Comparison of ENCODE assay signal across 28 cellular contexts in genomic region chr17:66313325-66313724, GRCh38. TPM values are rescaled to one million over a fixed set of nuclear protein-coding genes. Genes with fewer than 3 reads are reported as not detected.
DNase-seq lines count a peak whose midpoint lies in the region; ATAC-seq and TF ChIP-seq lines count a peak whose summit lies in the region.
"Had no signal": no experiment of that assay in that cellular context is flagged by ENCODE, and none has a peak within 500 bp of the region (broad histone marks: within the 10 kb centered on the region; RNA-seq: fewer than 3 reads in every experiment).

No MANE protein-coding gene starts in this region.

- no peak overlapping the region for H3K27ac ChIP-seq in upper lobe of left lung
- H3K27ac ChIP-seq: 22Rv1, suprapubic skin had no signal

- no peaks in the 10 kb centered on the region for H3K9me3 ChIP-seq in upper lobe of left lung
- H3K9me3 ChIP-seq: suprapubic skin had no signal

- TF ChIP-seq POLR2A in upper lobe of left lung (IDR thresholded peaks at IDR 0.05): no peak

- H3K4me3 ChIP-seq in upper lobe of left lung: no peak overlapping the region
- H3K4me3 ChIP-seq: K562, lung, suprapubic skin had no signal

- H3K27ac Mint-ChIP-seq in T-helper 1 cell treated with Interleukin-12 subunit alpha and Interleukin-12 subunit beta and Interleukin-4 antibody, amounts not matched to agents 30 μg/mL and 1 μg/mL, for 36 hours: peak overlapping the region; percentile 17
- H3K27ac Mint-ChIP-seq in stimulated activated naive CD8-positive, alpha-beta T cell treated with anti-CD3 and anti-CD28 coated beads, Interleukin-15, Interleukin-2, amounts not matched to agents 100 ng/mL and 50 ng/mL, for 24 hours: peak overlapping the region; percentile 98
- H3K27ac Mint-ChIP-seq in activated naive CD8-positive, alpha-beta T cell treated with anti-CD3 and anti-CD28 coated beads, Interleukin-2, amount 10 ng/mL, durations not matched to agents 7 days and 5 days: peak overlapping the region; percentile 78
- H3K27ac Mint-ChIP-seq: effector memory CD8-positive, alpha-beta T cell; nephron had no signal

- no peaks in the 10 kb centered on the region for H3K36me3 ChIP-seq in upper lobe of left lung
- H3K36me3 ChIP-seq: suprapubic skin had no signal

- H3K27me3 ChIP-seq in upper lobe of left lung: no peaks in the 10 kb centered on the region
- H3K27me3 ChIP-seq: suprapubic skin had no signal

- peaks cover 4% of the 10 kb centered on the region for H3K9me3 Mint-ChIP-seq in T-helper 1 cell treated with Interleukin-12 subunit alpha and Interleukin-12 subunit beta and Interleukin-4 antibody, amounts not matched to agents 30 μg/mL and 1 μg/mL, for 36 hours
- H3K9me3 Mint-ChIP-seq in stimulated activated naive CD8-positive, alpha-beta T cell treated with anti-CD3 and anti-CD28 coated beads, Interleukin-15, Interleukin-2, amounts not matched to agents 100 ng/mL and 50 ng/mL, for 24 hours: no peaks in the 10 kb centered on the region
- H3K9me3 Mint-ChIP-seq in activated naive CD8-positive, alpha-beta T cell treated with anti-CD3 and anti-CD28 coated beads, Interleukin-2, amount 10 ng/mL, durations not matched to agents 7 days and 5 days: peaks cover under 1% of the 10 kb centered on the region
- H3K9me3 Mint-ChIP-seq: CD8-positive, alpha-beta memory T cell; effector memory CD8-positive, alpha-beta T cell; nephron had no signal

- H3K4me3 Mint-ChIP-seq in T-helper 1 cell treated with Interleukin-12 subunit alpha and Interleukin-12 subunit beta and Interleukin-4 antibody, amounts not matched to agents 30 μg/mL and 1 μg/mL, for 36 hours: no peak overlapping the region
- H3K4me3 Mint-ChIP-seq in stimulated activated naive CD8-positive, alpha-beta T cell treated with anti-CD3 and anti-CD28 coated beads, Interleukin-15, Interleukin-2, amounts not matched to agents 100 ng/mL and 50 ng/mL, for 24 hours: peak overlapping the region; percentile 51
- no peak overlapping the region for H3K4me3 Mint-ChIP-seq in activated naive CD8-positive, alpha-beta T cell treated with anti-CD3 and anti-CD28 coated beads, Interleukin-2, amount 10 ng/mL, durations not matched to agents 7 days and 5 days
- H3K4me3 Mint-ChIP-seq: CD8-positive, alpha-beta memory T cell; effector memory CD8-positive, alpha-beta T cell; nephron had no signal

- no peak for TF ChIP-seq EP300 in upper lobe of left lung (IDR thresholded peaks at IDR 0.05)

- POLR2A ChIA-PET in activated naive CD8-positive, alpha-beta T cell treated with anti-CD3 and anti-CD28 coated beads, Interleukin-2, amount 10 ng/mL, durations not matched to agents 7 days and 5 days (lab: Charles Lee): interaction anchor here (1.1 to 1.6 kb wide), 2 partner anchors 9 to 18 kb away, joined by 3 read pairs; no protein-coding TSS in a partner anchor

- H3K27me3 Mint-ChIP-seq in T-helper 1 cell treated with Interleukin-12 subunit alpha and Interleukin-12 subunit beta and Interleukin-4 antibody, amounts not matched to agents 30 μg/mL and 1 μg/mL, for 36 hours (ENCODE audit: low read depth): no peaks in the 10 kb centered on the region
- H3K27me3 Mint-ChIP-seq in stimulated activated naive CD8-positive, alpha-beta T cell treated with anti-CD3 and anti-CD28 coated beads, Interleukin-15, Interleukin-2, amounts not matched to agents 100 ng/mL and 50 ng/mL, for 24 hours: no peaks in the 10 kb centered on the region
- no peaks in the 10 kb centered on the region for H3K27me3 Mint-ChIP-seq in activated naive CD8-positive, alpha-beta T cell treated with anti-CD3 and anti-CD28 coated beads, Interleukin-2, amount 10 ng/mL, durations not matched to agents 7 days and 5 days
- H3K27me3 Mint-ChIP-seq: CD8-positive, alpha-beta memory T cell; effector memory CD8-positive, alpha-beta T cell had no signal

- peaks cover 66% of the 10 kb centered on the region for H3K4me1 Mint-ChIP-seq in T-helper 1 cell treated with Interleukin-12 subunit alpha and Interleukin-12 subunit beta and Interleukin-4 antibody, amounts not matched to agents 30 μg/mL and 1 μg/mL, for 36 hours (ENCODE audit: low read depth)
- H3K4me1 Mint-ChIP-seq in stimulated activated naive CD8-positive, alpha-beta T cell treated with anti-CD3 and anti-CD28 coated beads, Interleukin-15, Interleukin-2, amounts not matched to agents 100 ng/mL and 50 ng/mL, for 24 hours (ENCODE audit: low read depth): peaks cover 98% of the 10 kb centered on the region
- peaks cover 54% of the 10 kb centered on the region for H3K4me1 Mint-ChIP-seq in activated naive CD8-positive, alpha-beta T cell treated with anti-CD3 and anti-CD28 coated beads, Interleukin-2, amount 10 ng/mL, durations not matched to agents 7 days and 5 days

- TF ChIP-seq CTCF in upper lobe of left lung (IDR thresholded peaks at IDR 0.05): no peak

- H3K4me1 ChIP-seq in upper lobe of left lung: no peaks in the 10 kb centered on the region
- H3K4me1 ChIP-seq: suprapubic skin had no signal

- no peak for DNase-seq in T-helper 1 cell
- DNase-seq in stimulated activated naive CD8-positive, alpha-beta T cell treated with anti-CD3 and anti-CD28 coated beads, Interleukin-15, Interleukin-2, amounts not matched to agents 100 U/mL and 50 U/mL, for 24 hours: no peak
- DNase-seq in activated naive CD8-positive, alpha-beta T cell treated with anti-CD3 and anti-CD28 coated beads, Interleukin-2, amount 10 ng/mL, durations not matched to agents 7 days and 5 days: no peak
- no peak for DNase-seq in COLO829 (ENCODE audit: low spot score)
- no peak for DNase-seq in upper lobe of left lung
- DNase-seq: activated CD4-positive, CD25-positive, alpha-beta regulatory T cell; activated CD8-positive, alpha-beta memory T cell treated with anti-CD3 and anti-CD28 coated beads for 24 hours; caudate nucleus; CD8-positive, alpha-beta memory T cell; cortex of kidney; DMS 273 treated with DMSO at 0.1 percent for 48 hours; effector memory CD8-positive, alpha-beta T cell; H7; hypothalamus; NCI-H1048; NCI-H2107; NCI-H345; SIG-M5; SW 1271 had no signal

- peaks cover 55% of the 10 kb centered on the region for H3K36me3 Mint-ChIP-seq in T-helper 1 cell treated with Interleukin-12 subunit alpha and Interleukin-12 subunit beta and Interleukin-4 antibody, amounts not matched to agents 30 μg/mL and 1 μg/mL, for 36 hours (ENCODE audit: low read depth)
- peaks cover 83% of the 10 kb centered on the region for H3K36me3 Mint-ChIP-seq in stimulated activated naive CD8-positive, alpha-beta T cell treated with anti-CD3 and anti-CD28 coated beads, Interleukin-15, Interleukin-2, amounts not matched to agents 100 ng/mL and 50 ng/mL, for 24 hours (ENCODE audit: low read depth)
- H3K36me3 Mint-ChIP-seq in activated naive CD8-positive, alpha-beta T cell treated with anti-CD3 and anti-CD28 coated beads, Interleukin-2, amount 10 ng/mL, durations not matched to agents 7 days and 5 days: peaks cover 55% of the 10 kb centered on the region

- no peak for ATAC-seq in stimulated activated naive CD8-positive, alpha-beta T cell treated with anti-CD3 and anti-CD28 coated beads, Interleukin-15, Interleukin-2, amounts not matched to agents 100 U/mL and 50 U/mL, for 24 hours
- no peak for ATAC-seq in activated naive CD8-positive, alpha-beta T cell treated with anti-CD3 and anti-CD28 coated beads, Interleukin-2, amount 10 ng/mL, durations not matched to agents 7 days and 5 days (ENCODE audit: low read depth)
- no peak for ATAC-seq in upper lobe of left lung (ENCODE audit: low FRiP score in 2 of 2)
- ATAC-seq in HG03039 (IDR thresholded peaks at IDR 0.05; ENCODE audit: unreplicated experiment): no peak
- ATAC-seq: effector memory CD8-positive, alpha-beta T cell; K562; Panc1 had no signal

RNA-seq across cellular contexts. Expression of gene PRKCA, which starts 10.9 kb away (rescaled TPM):
- 10 to 100 TPM; 66.1 to 66.5 TPM for total RNA-seq in activated naive CD8-positive, alpha-beta T cell treated with anti-CD3 and anti-CD28 coated beads, Interleukin-2, amount 10 ng/mL, durations not matched to agents 7 days and 5 days
- 10 to 100 TPM; 10.9 to 29.3 (median 18.0) TPM for total RNA-seq in upper lobe of left lung

Comparison
In these comparisons a context has a peak if more than half of its experiments do, and no peak if none do; other contexts are left out.
1. H3K27ac Mint-ChIP-seq: peak in every context shown above with its lines; median percentile 98 in stimulated activated naive CD8-positive, alpha-beta T cell treated with anti-CD3 and anti-CD28 coated beads, Interleukin-15, Interleukin-2, amounts not matched to agents 100 ng/mL and 50 ng/mL, for 24 hours; 78 in activated naive CD8-positive, alpha-beta T cell treated with anti-CD3 and anti-CD28 coated beads, Interleukin-2, amount 10 ng/mL, durations not matched to agents 7 days and 5 days; 17 in T-helper 1 cell treated with Interleukin-12 subunit alpha and Interleukin-12 subunit beta and Interleukin-4 antibody, amounts not matched to agents 30 μg/mL and 1 μg/mL, for 36 hours.